10 cellular contexts compared by ENCODE assay signal in the genomic region with DNA sequence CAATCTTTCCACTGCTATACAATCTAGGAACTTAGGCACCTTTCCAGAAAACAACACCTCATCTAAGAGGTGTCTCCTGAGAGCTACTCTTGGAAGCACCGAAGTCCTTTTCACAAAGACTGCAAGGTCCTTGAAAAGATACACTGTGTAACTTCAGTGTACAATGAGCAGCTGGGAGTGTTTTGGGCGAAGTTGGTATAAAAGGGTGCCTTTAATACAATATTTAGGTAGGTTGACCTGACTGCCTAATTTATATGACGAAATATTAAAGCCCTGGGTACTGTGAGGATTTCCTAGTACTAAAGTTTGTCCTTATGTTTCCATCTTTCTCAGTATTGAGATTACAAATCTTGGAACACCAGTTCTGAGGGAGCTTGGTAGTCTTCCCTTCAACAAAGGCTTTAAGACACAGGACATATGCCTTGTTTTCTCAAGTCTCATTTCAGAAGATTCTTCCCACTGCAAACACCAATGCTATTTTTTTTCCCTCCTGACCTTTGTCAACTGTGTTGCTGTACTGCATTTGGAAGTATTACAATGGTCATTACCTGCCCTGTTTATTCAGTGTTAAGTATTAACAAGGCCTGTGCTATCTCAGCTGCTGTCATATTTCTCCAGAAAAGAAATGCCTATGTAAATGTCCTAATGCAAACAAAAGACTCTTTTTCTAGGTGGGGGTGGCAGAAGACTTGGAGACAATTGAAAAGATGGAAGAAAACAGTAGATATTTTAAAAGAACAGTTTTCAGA.
DNase-seq lines count a peak whose midpoint lies in the region; ATAC-seq, FAIRE-seq and TF ChIP-seq lines count a peak whose summit lies in the region.
"Had no signal": no experiment of that assay in that cellular context is flagged by ENCODE, and none has a peak within 500 bp of the region (broad histone marks: within the 10 kb centered on the region; RNA-seq: fewer than 3 reads in every experiment).

No MANE protein-coding gene starts in this region.

- no peaks in the 10 kb centered on the region for H3K4me1 Mint-ChIP-seq in activated CD4-positive, alpha-beta T cell treated with anti-CD3 and anti-CD28 coated beads, Interleukin-2, amount 10 ng/mL, durations not matched to agents 24 days and 14 days

- H3K9ac ChIP-seq in PC-3 (ENCODE audit: low read length) (peak overlapping the region; percentile 52), HepG2 (ENCODE audit: insufficient read depth, low read depth, low read length) (peak overlapping the region; percentile 9), neuronal stem cell (ENCODE audit: low read depth, low read length, poor library complexity) (no peak overlapping the region), GM23248 (no peak overlapping the region)

- H3K4me1 ChIP-seq in PC-3 (ENCODE audit: insufficient read depth, low read length) = peaks cover 35% of the 10 kb centered on the region
- peaks cover 33% of the 10 kb centered on the region for H3K4me1 ChIP-seq in HepG2 (ENCODE audit: insufficient read depth, low read length)
- H3K4me1 ChIP-seq in thyroid gland = peaks cover 25% of the 10 kb centered on the region in 2 donors
- H3K4me1 ChIP-seq in neuronal stem cell (ENCODE audit: control insufficient read depth in 2 of 2, insufficient read depth in 1 of 2, low read depth in 1 of 2, low read length in 2 of 2) = peaks cover 10 to 11% of the 10 kb centered on the region in 2 donors
- 0 out of 2 replicates have a peak, but pooled peaks cover 6% of the 10 kb centered on the region for H3K4me1 ChIP-seq in GM23248 (ENCODE audit: insufficient read depth)

- no peak overlapping the region for H2BK15ac ChIP-seq in neuronal stem cell (ENCODE audit: low read length)

- peak overlapping the region; percentile 36; the same call in 1 of the 2 replicates for H3K4me3 ChIP-seq in PC-3 (ENCODE audit: low read length)
- peak overlapping the region in 2 of 3 experiments; percentile 13 to 38; a peak in 1 of 6 replicates for H3K4me3 ChIP-seq in HepG2 (replicated peaks in 1 of 3; ENCODE audit: insufficient read depth in 1 of 3, low read depth in 2 of 3, low read length in 3 of 3)
- no peak overlapping the region for H3K4me3 ChIP-seq in thyroid gland (replicated peaks in 1 of 3)
- no peak overlapping the region for H3K4me3 ChIP-seq in neuronal stem cell (ENCODE audit: low read length in 2 of 2)
- H3K4me3 ChIP-seq in GM23248 = no peak overlapping the region

- H2AK5ac ChIP-seq in neuronal stem cell (ENCODE audit: low read depth, low read length) = no peak overlapping the region

- H3K27ac ChIP-seq in PC-3 (ENCODE audit: low read length) (peak overlapping the region; percentile 94), HepG2 (ENCODE audit: extremely low read length, insufficient read depth, low read length) (peak overlapping the region; percentile 48), thyroid gland (peak overlapping the region in 2 of 3 donors; percentile 9 to 25), neuronal stem cell (replicated peaks; ENCODE audit: low read length) (no peak overlapping the region), GM23248 (no peak overlapping the region)

- peaks cover 41% of the 10 kb centered on the region for H3K27me3 Mint-ChIP-seq in activated CD4-positive, alpha-beta T cell treated with anti-CD3 and anti-CD28 coated beads, Interleukin-2, amount 10 ng/mL, durations not matched to agents 24 days and 14 days

- intact Hi-C loops in PC-3 (cut with micrococcal nuclease) (loop anchor here (1.0 to 2.0 kb wide), 4 partner anchors 18 to 133 kb away; no protein-coding TSS in a partner anchor), HepG2 (cut with micrococcal nuclease; ENCODE audit: unreplicated experiment) (loop anchor here (1.0 kb wide), 1 partner anchor 44 kb away; no protein-coding TSS in a partner anchor), thyroid gland (cut with DNase I) (no loop called here)
- intact Hi-C loops in activated CD4-positive, alpha-beta T cell treated with anti-CD3 and anti-CD28 coated beads, Interleukin-2, amount 10 ng/mL, durations not matched to agents 24 days and 14 days (cut with micrococcal nuclease) = no loop called here

- H3K27me3 ChIP-seq in PC-3 (ENCODE audit: low read length) (no peaks in the 10 kb centered on the region), HepG2 (ENCODE audit: control insufficient read depth in 1 of 2, insufficient read depth in 2 of 2, low read length in 2 of 2) (no peaks in the 10 kb centered on the region), thyroid gland (no peaks in the 10 kb centered on the region), neuronal stem cell (ENCODE audit: control insufficient read depth in 3 of 3, insufficient read depth in 3 of 3, low read depth in 1 of 3, low read length in 3 of 3) (no peaks in the 10 kb centered on the region), GM23248 (replicated peaks; ENCODE audit: insufficient read depth) (no peaks in the 10 kb centered on the region)

- H3K9me3 ChIP-seq in PC-3 (ENCODE audit: low read length) = no peaks in the 10 kb centered on the region
- peaks cover 10% of the 10 kb centered on the region for H3K9me3 ChIP-seq in HepG2 (ENCODE audit: low read length)
- H3K9me3 ChIP-seq in thyroid gland = no peaks in the 10 kb centered on the region
- H3K9me3 ChIP-seq in neuronal stem cell (replicated peaks in 1 of 2; ENCODE audit: control insufficient read depth in 2 of 2, insufficient read depth in 1 of 2, low read depth in 1 of 2, low read length in 2 of 2) = peaks cover 2 to 4% of the 10 kb centered on the region in 2 donors
- no peaks in the 10 kb centered on the region for H3K9me3 ChIP-seq in GM23248 (ENCODE audit: low read depth)

- H3K4ac ChIP-seq in neuronal stem cell (ENCODE audit: low read length) = no peak overlapping the region

- TF ChIP-seq CTCF in PC-3 (conservative IDR thresholded peaks at IDR 0.05; ENCODE audit: low read depth, low read length) (no peak), HepG2 (CRISPR knock-in tag; IDR thresholded peaks at IDR 0.05) (no peak), thyroid gland (IDR thresholded peaks at IDR 0.05) (no peak)

- H2BK12ac ChIP-seq in neuronal stem cell (ENCODE audit: low read length) = no peak overlapping the region

- in situ Hi-C loops in HepG2 (cut with HindIII; ENCODE audit: extremely low pct_ligation_motif_present, low pct_unique_long_range_greater_than_20kb) (loop anchor here (10.0 to 25.0 kb wide), 2 partner anchors 305 to 818 kb away; no protein-coding TSS in a partner anchor), GM23248 (cut with MboI) (no loop called here)

- no peak overlapping the region for H2BK120ac ChIP-seq in neuronal stem cell (ENCODE audit: low read depth, low read length)

- H3K4me2 ChIP-seq in PC-3 (ENCODE audit: low read length) (peak overlapping the region; percentile 77), HepG2 (ENCODE audit: low read depth, low read length) (peak overlapping the region; percentile 71), neuronal stem cell (ENCODE audit: insufficient read depth, low read length, poor library complexity, severe bottlenecking) (no peak overlapping the region), GM23248 (ENCODE audit: unreplicated experiment) (no peak overlapping the region)

- no peaks in the 10 kb centered on the region for H3K9me3 Mint-ChIP-seq in activated CD4-positive, alpha-beta T cell treated with anti-CD3 and anti-CD28 coated beads, Interleukin-2, amount 10 ng/mL, durations not matched to agents 24 days and 14 days
- H3K9me3 Mint-ChIP-seq: activated T-helper 1 cell treated with anti-CD3 and anti-CD28 coated beads, Interleukin-12 subunit alpha, Interleukin-12 subunit beta, Interleukin-2, Interleukin-4 antibody, amounts not matched to agents 30 ng/mL and 10 ng/mL and 1 ng/mL, durations not matched to agents 14 hours and 24 hours and 36 hours had no signal

- no peaks in the 10 kb centered on the region for H3K36me3 ChIP-seq in PC-3 (ENCODE audit: low read depth, low read length)
- H3K36me3 ChIP-seq in HepG2 (replicated peaks in 1 of 2; ENCODE audit: control insufficient read depth in 1 of 2, insufficient read depth in 2 of 2, low read length in 2 of 2) = no peaks in the 10 kb centered on the region
- no peaks in the 10 kb centered on the region for H3K36me3 ChIP-seq in thyroid gland
- no peaks in the 10 kb centered on the region for H3K36me3 ChIP-seq in neuronal stem cell (replicated peaks in 1 of 2; ENCODE audit: control insufficient read depth in 2 of 2, insufficient read depth in 2 of 2, low read length in 2 of 2)
- H3K36me3 ChIP-seq in GM23248 (ENCODE audit: low read depth) = no peaks in the 10 kb centered on the region

- H2AFZ ChIP-seq in PC-3 (ENCODE audit: low read length) = no peak overlapping the region
- no peak overlapping the region for H2AFZ ChIP-seq in HepG2 (ENCODE audit: low read length)
- no peak overlapping the region for H2AFZ ChIP-seq in neuronal stem cell (ENCODE audit: low read length)
- H2AFZ ChIP-seq in GM23248 = no peak overlapping the region

- BruUV-seq in PC-3 (replicated peaks; lab: Mats Ljungman, UMichigan) (TSS peak; percentile 30), HepG2 (replicated peaks; lab: Mats Ljungman, UMichigan) (no TSS peak)

- H3F3A ChIP-seq in PC-3 (ENCODE audit: low read length, unreplicated experiment) (no peaks in the 10 kb centered on the region), GM23248 (ENCODE audit: insufficient read depth) (no peaks in the 10 kb centered on the region)

- CTCF ChIA-PET in PC-3 (lab: Charles Lee) = interaction anchor here (0.6 kb wide), 1 partner anchor 74 kb away, joined by 3 read pairs; no protein-coding TSS in a partner anchor
- CTCF ChIA-PET in HepG2 (lab: Yijun Ruan, JAX; ENCODE audit: low intra/inter-chr PET ratio, low total read pairs) = no interaction called here

- POLR2A ChIA-PET in PC-3 (lab: Charles Lee; ENCODE audit: unreplicated experiment) (no interaction called here), HepG2 (lab: Yijun Ruan, JAX) (no interaction called here)

- H3K79me1 ChIP-seq in neuronal stem cell (ENCODE audit: low read depth, low read length) = no peaks in the 10 kb centered on the region

- no peaks in the 10 kb centered on the region for H3K36me3 Mint-ChIP-seq in activated CD4-positive, alpha-beta T cell treated with anti-CD3 and anti-CD28 coated beads, Interleukin-2, amount 10 ng/mL, durations not matched to agents 24 days and 14 days (ENCODE audit: low read depth)

- H3K79me2 ChIP-seq in PC-3 (ENCODE audit: low read length) (no peaks in the 10 kb centered on the region), HepG2 (ENCODE audit: insufficient read depth, low read length) (no peaks in the 10 kb centered on the region), GM23248 (ENCODE audit: insufficient read depth) (no peaks in the 10 kb centered on the region)

- H2BK5ac ChIP-seq in neuronal stem cell (ENCODE audit: low read length) = no peak overlapping the region

- TF ChIP-seq EP300 in HepG2 (IDR thresholded peaks at IDR 0.05; ENCODE audit: low read depth in 2 of 2, low read length in 2 of 2) (peak in 1 of 2 experiments; percentile 87; a peak in 2 of 4 replicates), HepG2 (CRISPR knock-in tag; IDR thresholded peaks at IDR 0.05; ENCODE audit: borderline replicate concordance) (peak; percentile 33; the same call in 1 of the 2 replicates)

- H3K27ac Mint-ChIP-seq in activated CD4-positive, alpha-beta T cell treated with anti-CD3 and anti-CD28 coated beads, Interleukin-2, amount 10 ng/mL, durations not matched to agents 24 days and 14 days = no peak overlapping the region
- H3K27ac Mint-ChIP-seq: activated T-helper 1 cell treated with anti-CD3 and anti-CD28 coated beads, Interleukin-12 subunit alpha, Interleukin-12 subunit beta, Interleukin-2, Interleukin-4 antibody, amounts not matched to agents 30 ng/mL and 10 ng/mL and 1 ng/mL, durations not matched to agents 14 hours and 24 hours and 36 hours had no signal

- H4K91ac ChIP-seq in neuronal stem cell (ENCODE audit: low read depth, low read length, poor library complexity) = no peak overlapping the region

- no peaks in the 10 kb centered on the region for H4K20me1 ChIP-seq in PC-3 (ENCODE audit: low read length)
- no peaks in the 10 kb centered on the region for H4K20me1 ChIP-seq in HepG2 (ENCODE audit: insufficient read depth, low read length)
- H4K20me1 ChIP-seq in GM23248 (ENCODE audit: insufficient read depth) = no peaks in the 10 kb centered on the region

- no peak overlapping the region for H4K8ac ChIP-seq in neuronal stem cell (ENCODE audit: low read depth, low read length)

- no peak overlapping the region for H3K23ac ChIP-seq in neuronal stem cell (ENCODE audit: low read depth, low read length, poor library complexity)

- 15% methylated on average over 3 of the region's 3 CpGs for WGBS in HepG2 (ENCODE audit: low lambda C conversion rate)
- 44 to 54% methylated on average over 3 of the region's 3 CpGs for WGBS in thyroid gland, 2 donors
- no CpG with 5 or more reads among the region's 3 CpGs for WGBS in neuronal stem cell (ENCODE audit: extremely low coverage in 2 of 2, insufficient read length in 2 of 2, insufficient replicate concordance in 1 of 2), 2 donors
- WGBS in GM23248 (ENCODE audit: low coverage in 1 of 2, low lambda C conversion rate in 2 of 2, missing lambda C conversion rate in 2 of 2), 2 experiments = 95 to 97% methylated on average over 3 of the region's 3 CpGs

- no peaks in the 10 kb centered on the region for H3K9me2 ChIP-seq in PC-3 (replicated peaks; ENCODE audit: low read length)
- no peaks in the 10 kb centered on the region for H3K9me2 ChIP-seq in GM23248 (ENCODE audit: insufficient read depth)

- no peak overlapping the region for H3K4me3 Mint-ChIP-seq in activated CD4-positive, alpha-beta T cell treated with anti-CD3 and anti-CD28 coated beads, Interleukin-2, amount 10 ng/mL, durations not matched to agents 24 days and 14 days
- H3K4me3 Mint-ChIP-seq: activated T-helper 1 cell treated with anti-CD3 and anti-CD28 coated beads, Interleukin-12 subunit alpha, Interleukin-12 subunit beta, Interleukin-2, Interleukin-4 antibody, amounts not matched to agents 30 ng/mL and 10 ng/mL and 1 ng/mL, durations not matched to agents 14 hours and 24 hours and 36 hours had no signal

- H3K14ac ChIP-seq in neuronal stem cell (ENCODE audit: low read length) = no peak overlapping the region

- TF ChIP-seq POLR2A in HepG2 (IDR thresholded peaks at IDR 0.05; ENCODE audit: insufficient read depth in 1 of 2, low read depth in 2 of 2, low read length in 2 of 2) (no peak), thyroid gland (IDR thresholded peaks at IDR 0.05) (no peak)

- ATAC-seq in PC-3 (peak; percentile 40), HepG2 (peak; percentile 100)

- H3K18ac ChIP-seq in neuronal stem cell (ENCODE audit: low read length) = no peak overlapping the region

- DNase-seq in NCI-H2196 (lab: John Stamatoyannopoulos, UW; ENCODE audit: unreplicated experiment) (peak; percentile 11), NCI-H2196 treated with DMSO at 0.1 percent for 48 hours (lab: John Stamatoyannopoulos, UW; ENCODE audit: unreplicated experiment) (no peak), PC-3 (peak; percentile 17), HepG2 (ENCODE audit: low spot score) (peak; percentile 85), thyroid gland (peak; percentile 8 to 14), neuronal stem cell (ENCODE audit: low spot score) (no peak), GM23248 (no peak)
- DNase-seq in activated CD4-positive, alpha-beta T cell treated with anti-CD3 and anti-CD28 coated beads, Interleukin-2, amount 10 ng/mL, durations not matched to agents 24 days and 14 days = no peak
- DNase-seq: caudate nucleus had no signal

- FAIRE-seq in HepG2 (lab: Jason Lieb, UNC) = peak; percentile 84

- no peak for TF ChIP-seq RAD21 in HepG2 (CRISPR knock-in tag; IDR thresholded peaks at IDR 0.05)

Comparison
In these comparisons a context has a peak if more than half of its experiments do, and no peak if none do; other contexts are left out.
1. DNase-seq: peak in NCI-H2196 (single experiment), PC-3 (single experiment), HepG2 (single experiment) and thyroid gland (2 of 2); none in NCI-H2196 treated with DMSO at 0.1 percent for 48 hours (single experiment), activated CD4-positive, alpha-beta T cell treated with anti-CD3 and anti-CD28 coated beads, Interleukin-2, amount 10 ng/mL, durations not matched to agents 24 days and 14 days (single experiment), neuronal stem cell (single experiment) and GM23248 (single experiment).
2. H3K27ac ChIP-seq: peak in PC-3 (single experiment), HepG2 (single experiment) and thyroid gland (2 of 3); none in neuronal stem cell (single experiment) and GM23248 (single experiment).
3. H3K4me2 ChIP-seq: peak in PC-3 (single experiment) and HepG2 (single experiment); none in neuronal stem cell (single experiment) and GM23248 (single experiment).
4. H3K4me3 ChIP-seq: peak in PC-3 (single experiment) and HepG2 (2 of 3); none in thyroid gland (0 of 3), neuronal stem cell (0 of 2) and GM23248 (single experiment).
5. H3K9ac ChIP-seq: peak in PC-3 (single experiment) and HepG2 (single experiment); none in neuronal stem cell (single experiment) and GM23248 (single experiment).
6. intact Hi-C loops: an anchor here in PC-3 (1.0 to 2.0 kb wide) and HepG2 (1.0 kb wide); none called in thyroid gland and activated CD4-positive, alpha-beta T cell treated with anti-CD3 and anti-CD28 coated beads, Interleukin-2, amount 10 ng/mL, durations not matched to agents 24 days and 14 days.